In the genomic region with DNA sequence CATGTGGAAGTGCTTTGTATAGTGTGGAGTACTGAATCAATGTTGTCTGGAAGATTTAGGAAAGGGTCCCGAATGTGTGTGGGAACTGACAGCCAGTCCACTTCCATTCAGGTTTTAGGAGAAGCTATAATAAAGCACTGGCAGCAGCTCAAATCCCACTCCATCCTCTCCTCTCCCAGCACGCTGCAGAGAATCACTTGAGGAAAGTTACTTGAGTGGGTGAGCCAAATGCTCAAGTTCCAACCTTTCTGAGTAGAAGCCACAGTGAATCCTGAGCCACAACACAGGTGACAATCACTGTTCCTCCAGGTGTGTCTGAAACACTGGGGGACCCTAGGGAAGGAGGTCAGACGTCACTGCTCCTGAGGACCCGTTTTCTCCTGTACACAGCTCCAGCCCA, we compare ENCODE assay signal across 16 cellular contexts.
DNase-seq lines count a peak whose midpoint lies in the region; ATAC-seq and TF ChIP-seq lines count a peak whose summit lies in the region.
"Had no signal": no experiment of that assay in that cellular context is flagged by ENCODE, and none has a peak within 500 bp of the region (broad histone marks: within the 10 kb centered on the region; RNA-seq: fewer than 3 reads in every experiment).

No MANE protein-coding gene starts in this region.

- H3K4me1 Mint-ChIP-seq in activated CD4-positive, alpha-beta T cell treated with anti-CD3 and anti-CD28 coated beads, Interleukin-2, amount 10 ng/mL, durations not matched to agents 7 days and 5 days: no peaks in the 10 kb centered on the region

- H3K27me3 Mint-ChIP-seq in activated CD4-positive, alpha-beta T cell treated with anti-CD3 and anti-CD28 coated beads, Interleukin-2, amount 10 ng/mL, durations not matched to agents 7 days and 5 days: no peaks in the 10 kb centered on the region

- H3K27ac ChIP-seq in heart right ventricle: peak overlapping the region in 7 of 10 donors; percentile 44 to 74 (median 68)
- H3K27ac ChIP-seq: colonic mucosa, vagina had no signal

- ATAC-seq in heart right ventricle (peak in 7 of 8 donors; percentile 5 to 44 (median 32)), sciatic nerve (peak; percentile 27)
- ATAC-seq: GM12878, left colon had no signal

- no peak overlapping the region for H3K4me3 Mint-ChIP-seq in activated CD4-positive, alpha-beta T cell treated with anti-CD3 and anti-CD28 coated beads, Interleukin-2, amount 10 ng/mL, durations not matched to agents 7 days and 5 days

- no peaks in the 10 kb centered on the region for H3K36me3 ChIP-seq in adipocyte (ENCODE audit: control insufficient read depth, insufficient read depth, low read length, severe bottlenecking)
- H3K36me3 ChIP-seq in heart right ventricle: no peaks in the 10 kb centered on the region
- H3K36me3 ChIP-seq: colonic mucosa, vagina had no signal

- WGBS in heart right ventricle, 2 donors: 29 to 32% methylated on average over 4 of the region's 4 CpGs

- CTCF ChIA-PET in activated CD4-positive, alpha-beta T cell treated with anti-CD3 and anti-CD28 coated beads, Interleukin-2, amount 10 ng/mL, durations not matched to agents 7 days and 5 days (lab: Charles Lee): interaction anchor here (1.1 to 2.7 kb wide), 5 partner anchors 10 to 39 kb away, joined by 3 to 9 read pairs (median 4); no protein-coding TSS in a partner anchor

- POLR2A ChIA-PET in activated CD4-positive, alpha-beta T cell treated with anti-CD3 and anti-CD28 coated beads, Interleukin-2, amount 10 ng/mL, durations not matched to agents 7 days and 5 days (lab: Charles Lee): no interaction called here

- no peak overlapping the region for H3K27ac Mint-ChIP-seq in activated CD4-positive, alpha-beta T cell treated with anti-CD3 and anti-CD28 coated beads, Interleukin-2, amount 10 ng/mL, durations not matched to agents 7 days and 5 days
- H3K27ac Mint-ChIP-seq: activated T-helper 2 cell treated with anti-CD3 and anti-CD28 coated beads, Interferon-gamma antibody, Interleukin-2, Interleukin-4, amounts not matched to agents 10 μg/mL and 5 μg/mL and 100 μg/mL, durations not matched to agents 14 hours and 24 hours and 36 hours had no signal

- TF ChIP-seq CTCF in AG10803 (conservative IDR thresholded peaks at IDR 0.05; ENCODE audit: low read length): no peak
- TF ChIP-seq CTCF in heart right ventricle (IDR thresholded peaks at IDR 0.05): no peak

- no peaks in the 10 kb centered on the region for H3K9me3 ChIP-seq in adipocyte (ENCODE audit: control insufficient read depth, low read length)
- no peaks in the 10 kb centered on the region for H3K9me3 ChIP-seq in heart right ventricle
- H3K9me3 ChIP-seq: colonic mucosa, vagina had no signal

- H3K27me3 ChIP-seq in adipocyte (replicated peaks; ENCODE audit: control insufficient read depth, insufficient read depth, low read length): no peaks in the 10 kb centered on the region
- H3K27me3 ChIP-seq in heart right ventricle: no peaks in the 10 kb centered on the region
- H3K27me3 ChIP-seq: colonic mucosa, vagina had no signal

- no peak overlapping the region for H3K9ac ChIP-seq in adipocyte (ENCODE audit: low read length)

- peak overlapping the region; percentile 1; the same call in 1 of the 2 replicates for H3K4me3 ChIP-seq in AG10803 (ENCODE audit: low read length)
- H3K4me3 ChIP-seq in adipocyte (ENCODE audit: low read length): peak overlapping the region; percentile 40
- H3K4me3 ChIP-seq in heart right ventricle: peak overlapping the region in 2 of 10 donors; percentile 12 to 17
- H3K4me3 ChIP-seq: colonic mucosa, GM12878, vagina had no signal

- intact Hi-C loops in heart right ventricle (cut with DNase I): no loop called here
- intact Hi-C loops in sciatic nerve (cut with DNase I): no loop called here

- H3K9me3 Mint-ChIP-seq in activated CD4-positive, alpha-beta T cell treated with anti-CD3 and anti-CD28 coated beads, Interleukin-2, amount 10 ng/mL, durations not matched to agents 7 days and 5 days: no peaks in the 10 kb centered on the region
- H3K9me3 Mint-ChIP-seq: activated T-helper 2 cell treated with anti-CD3 and anti-CD28 coated beads, Interferon-gamma antibody, Interleukin-2, Interleukin-4, amounts not matched to agents 10 μg/mL and 5 μg/mL and 100 μg/mL, durations not matched to agents 14 hours and 24 hours and 36 hours had no signal

- no peak for DNase-seq in AG10803 (ENCODE audit: low read depth)
- no peak for DNase-seq in adipocyte (ENCODE audit: low read depth)
- no peak for DNase-seq in heart right ventricle
- DNase-seq in sciatic nerve (ENCODE audit: low spot score): no peak
- no peak for DNase-seq in NCI-H2029 treated with DMSO at 0.1 percent for 48 hours (lab: John Stamatoyannopoulos, UW)
- DNase-seq in ecto neural progenitor cell (ENCODE audit: low spot score): no peak
- DNase-seq in activated CD4-positive, alpha-beta T cell treated with anti-CD3 and anti-CD28 coated beads, Interleukin-2, amount 10 ng/mL, durations not matched to agents 7 days and 5 days: no peak
- no peak for DNase-seq in NCI-H146 (lab: John Stamatoyannopoulos, UW)
- DNase-seq: colonic mucosa, left colon, NCI-H1930, NCI-H774, SW 1271 had no signal

- H3K4me1 ChIP-seq in adipocyte (ENCODE audit: control insufficient read depth, insufficient read depth, low read length): peaks cover 12% of the 10 kb centered on the region
- peaks cover 7 to 57% (median 27%) of the 10 kb centered on the region in 9 donors for H3K4me1 ChIP-seq in heart right ventricle
- H3K4me1 ChIP-seq: colonic mucosa, vagina had no signal

- no peaks in the 10 kb centered on the region for H3K36me3 Mint-ChIP-seq in activated CD4-positive, alpha-beta T cell treated with anti-CD3 and anti-CD28 coated beads, Interleukin-2, amount 10 ng/mL, durations not matched to agents 7 days and 5 days (ENCODE audit: low read depth)
